Comparison of ENCODE assay signal across 18 cellular contexts in genomic region chr1:111454859-111455641, GRCh38. TPM values are rescaled to one million over a fixed set of nuclear protein-coding genes. Genes with fewer than 3 reads are reported as not detected.
DNase-seq lines count a peak whose midpoint lies in the region; ATAC-seq and TF ChIP-seq lines count a peak whose summit lies in the region.
"Had no signal": no experiment of that assay in that cellular context is flagged by ENCODE, and none has a peak within 500 bp of the region (broad histone marks: within the 10 kb centered on the region; RNA-seq: fewer than 3 reads in every experiment).

No MANE protein-coding gene starts in this region.

- no peak for DNase-seq in activated CD8-positive, alpha-beta memory T cell treated with anti-CD3 and anti-CD28 coated beads, Interleukin-2, amount 10 ng/mL, durations not matched to agents 7 days and 5 days
- no peak for DNase-seq in activated CD8-positive, alpha-beta memory T cell treated with anti-CD3 and anti-CD28 coated beads, Interleukin-2, amount 50 U/mL, for 48 hours
- no peak for DNase-seq in activated naive CD8-positive, alpha-beta T cell treated with anti-CD3 and anti-CD28 coated beads for 36 hours
- no peak for DNase-seq in nephron progenitor cell
- DNase-seq in NCI-H146 (lab: John Stamatoyannopoulos, UW) = no peak
- no peak for DNase-seq in COR-L47 (lab: John Stamatoyannopoulos, UW)
- DNase-seq: activated effector memory CD4-positive, alpha-beta T cell treated with anti-CD3 and anti-CD28 coated beads, Interleukin-2, amount 50 U/mL, for 16 hours; Caco-2; gastrocnemius medialis; NCI-H1092; NCI-H2227 treated with DMSO at 0.1 percent for 48 hours; OCI-M1; stimulated activated CD4-positive, alpha-beta T cell treated with anti-CD3 and anti-CD28 coated beads, Interleukin-15, amount 100 ng/mL, for 24 hours; tibial artery had no signal

- peak overlapping the region; percentile 83 for H3K27ac Mint-ChIP-seq in activated CD8-positive, alpha-beta memory T cell treated with anti-CD3 and anti-CD28 coated beads, Interleukin-2, amount 10 ng/mL, durations not matched to agents 7 days and 5 days
- H3K27ac Mint-ChIP-seq in activated naive CD8-positive, alpha-beta T cell treated with anti-CD3 and anti-CD28 coated beads for 36 hours = peak overlapping the region; percentile 61
- H3K27ac Mint-ChIP-seq in nephron progenitor cell = peak overlapping the region; percentile 57

- TF ChIP-seq CTCF in nephron progenitor cell (IDR thresholded peaks at IDR 0.05) = no peak

- CTCF ChIA-PET in activated CD8-positive, alpha-beta memory T cell treated with anti-CD3 and anti-CD28 coated beads, Interleukin-2, amount 10 ng/mL, durations not matched to agents 7 days and 5 days (lab: Charles Lee) = no interaction called here

- no peaks in the 10 kb centered on the region for H3K9me3 Mint-ChIP-seq in activated CD8-positive, alpha-beta memory T cell treated with anti-CD3 and anti-CD28 coated beads, Interleukin-2, amount 10 ng/mL, durations not matched to agents 7 days and 5 days (ENCODE audit: low read depth)
- H3K9me3 Mint-ChIP-seq in activated naive CD8-positive, alpha-beta T cell treated with anti-CD3 and anti-CD28 coated beads for 36 hours = no peaks in the 10 kb centered on the region
- H3K9me3 Mint-ChIP-seq in nephron progenitor cell = no peaks in the 10 kb centered on the region

- H3K4me3 Mint-ChIP-seq in activated CD8-positive, alpha-beta memory T cell treated with anti-CD3 and anti-CD28 coated beads, Interleukin-2, amount 10 ng/mL, durations not matched to agents 7 days and 5 days = peak overlapping the region; percentile 46
- H3K4me3 Mint-ChIP-seq in activated naive CD8-positive, alpha-beta T cell treated with anti-CD3 and anti-CD28 coated beads for 36 hours = peak overlapping the region; percentile 45
- no peak overlapping the region for H3K4me3 Mint-ChIP-seq in nephron progenitor cell

- peaks cover 65% of the 10 kb centered on the region for H3K36me3 Mint-ChIP-seq in activated CD8-positive, alpha-beta memory T cell treated with anti-CD3 and anti-CD28 coated beads, Interleukin-2, amount 10 ng/mL, durations not matched to agents 7 days and 5 days
- H3K36me3 Mint-ChIP-seq in activated naive CD8-positive, alpha-beta T cell treated with anti-CD3 and anti-CD28 coated beads for 36 hours = peaks cover 61% of the 10 kb centered on the region
- peaks cover 65% of the 10 kb centered on the region for H3K36me3 Mint-ChIP-seq in nephron progenitor cell (ENCODE audit: low read depth)

- peaks cover 64% of the 10 kb centered on the region for H3K4me1 Mint-ChIP-seq in activated CD8-positive, alpha-beta memory T cell treated with anti-CD3 and anti-CD28 coated beads, Interleukin-2, amount 10 ng/mL, durations not matched to agents 7 days and 5 days
- peaks cover 62% of the 10 kb centered on the region for H3K4me1 Mint-ChIP-seq in activated naive CD8-positive, alpha-beta T cell treated with anti-CD3 and anti-CD28 coated beads for 36 hours
- peaks cover 20% of the 10 kb centered on the region for H3K4me1 Mint-ChIP-seq in nephron progenitor cell

- no peaks in the 10 kb centered on the region for H3K27me3 Mint-ChIP-seq in activated CD8-positive, alpha-beta memory T cell treated with anti-CD3 and anti-CD28 coated beads, Interleukin-2, amount 10 ng/mL, durations not matched to agents 7 days and 5 days
- H3K27me3 Mint-ChIP-seq in activated naive CD8-positive, alpha-beta T cell treated with anti-CD3 and anti-CD28 coated beads for 36 hours = no peaks in the 10 kb centered on the region
- no peaks in the 10 kb centered on the region for H3K27me3 Mint-ChIP-seq in nephron progenitor cell (ENCODE audit: low read depth, poor library complexity)

- peak; percentile 70 for ATAC-seq in activated CD8-positive, alpha-beta memory T cell treated with anti-CD3 and anti-CD28 coated beads, Interleukin-2, amount 10 ng/mL, durations not matched to agents 7 days and 5 days
- ATAC-seq in GM21786 (IDR thresholded peaks at IDR 0.05; ENCODE audit: unreplicated experiment) = peak; percentile 71
- no peak for ATAC-seq in GM21576 (IDR thresholded peaks at IDR 0.05; ENCODE audit: unreplicated experiment)
- ATAC-seq: gastrocnemius medialis had no signal

RNA-seq across cellular contexts. Expression of gene ATP5PB, which starts 5.8 kb away (rescaled TPM):
- total RNA-seq in activated CD8-positive, alpha-beta memory T cell treated with anti-CD3 and anti-CD28 coated beads, Interleukin-2, amount 10 ng/mL, durations not matched to agents 7 days and 5 days = 100 to 1,000 TPM; 215 to 266 TPM
- 100 to 1,000 TPM; 407 to 419 TPM for total RNA-seq in activated naive CD8-positive, alpha-beta T cell treated with anti-CD3 and anti-CD28 coated beads for 36 hours

RNA-seq across cellular contexts. Expression of gene WDR77, which starts 6.0 kb away (rescaled TPM):
- 10 to 100 TPM; 29.6 to 37.5 TPM for total RNA-seq in activated CD8-positive, alpha-beta memory T cell treated with anti-CD3 and anti-CD28 coated beads, Interleukin-2, amount 10 ng/mL, durations not matched to agents 7 days and 5 days
- 10 to 100 TPM; 77.4 to 79.7 TPM for total RNA-seq in activated naive CD8-positive, alpha-beta T cell treated with anti-CD3 and anti-CD28 coated beads for 36 hours

RNA-seq across cellular contexts. Expression of gene C1orf162, which starts 18.7 kb away (rescaled TPM):
- 1 to 10 TPM in 1 of 2 experiments, under 1 TPM in 1; 0.87 to 4.6 TPM for total RNA-seq in activated CD8-positive, alpha-beta memory T cell treated with anti-CD3 and anti-CD28 coated beads, Interleukin-2, amount 10 ng/mL, durations not matched to agents 7 days and 5 days
- total RNA-seq in activated naive CD8-positive, alpha-beta T cell treated with anti-CD3 and anti-CD28 coated beads for 36 hours = 1 to 10 TPM; 3.6 to 3.8 TPM

RNA-seq across cellular contexts. Expression of gene OVGP1, which starts 27.5 kb away (rescaled TPM):
- 1 to 10 TPM; 1.1 TPM for total RNA-seq in activated CD8-positive, alpha-beta memory T cell treated with anti-CD3 and anti-CD28 coated beads, Interleukin-2, amount 10 ng/mL, durations not matched to agents 7 days and 5 days
- total RNA-seq in activated naive CD8-positive, alpha-beta T cell treated with anti-CD3 and anti-CD28 coated beads for 36 hours = under 1 TPM; 0.56 to 0.74 TPM

RNA-seq across cellular contexts. Expression of gene ADORA3, which starts 48.4 kb away (rescaled TPM):
- not detected for total RNA-seq in activated CD8-positive, alpha-beta memory T cell treated with anti-CD3 and anti-CD28 coated beads, Interleukin-2, amount 10 ng/mL, durations not matched to agents 7 days and 5 days
- not detected for total RNA-seq in activated naive CD8-positive, alpha-beta T cell treated with anti-CD3 and anti-CD28 coated beads for 36 hours
- total RNA-seq: Caco-2, cardiac muscle cell, pulmonary artery endothelial cell had no signal
